1 cellular context compared by ENCODE assay signal in the genomic region with DNA sequence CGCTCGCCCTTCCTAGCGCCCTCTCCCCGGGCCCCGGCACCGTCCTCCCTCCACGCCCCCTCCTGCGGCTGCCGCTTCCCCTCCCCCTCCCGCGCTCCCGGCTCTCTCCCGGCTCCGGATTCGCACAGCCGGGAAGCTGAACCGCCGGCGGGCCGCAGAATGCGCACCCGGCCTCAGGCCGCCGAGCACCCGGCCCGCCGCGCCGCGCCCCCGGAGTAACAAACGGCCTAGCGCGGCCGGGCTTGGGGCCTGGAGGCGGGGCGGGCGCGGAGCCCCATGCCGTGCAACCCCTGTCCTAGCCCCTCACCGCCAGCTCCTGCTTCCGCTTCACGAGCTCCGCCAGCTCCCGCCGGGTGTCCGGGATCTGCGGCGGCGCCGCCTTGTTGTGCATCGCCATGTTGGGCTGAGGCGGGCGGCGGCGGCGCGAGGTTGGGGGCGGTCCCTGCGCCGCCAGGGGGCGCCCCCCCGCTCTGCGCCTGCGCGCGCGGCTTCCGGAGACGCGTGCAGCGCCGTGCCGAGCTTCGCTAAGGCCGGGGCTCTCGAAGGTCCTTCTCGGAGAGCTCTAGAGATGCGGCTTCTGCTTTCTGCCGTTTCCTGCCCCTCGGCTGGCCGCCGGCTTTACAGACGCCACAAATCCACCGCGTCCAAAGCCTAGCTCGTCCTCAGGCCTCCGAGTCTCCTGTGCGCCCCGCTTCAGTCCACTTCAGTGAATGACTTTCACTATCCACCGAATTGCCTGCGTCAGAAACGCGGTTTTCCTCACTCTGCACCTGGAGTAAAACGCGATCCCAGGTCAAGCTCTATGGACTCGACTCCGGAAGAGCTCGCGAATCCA.
TF ChIP-seq lines count a peak whose summit lies in the region.

A gene (minus strand): TSS at position 417 of the 835 bp plus-strand sequence. CDS start 20 bp downstream, at position 397.

TF ChIP-seq in IMR-90, 13 proteins besides CTCF, POLR2A, EP300 and RAD21 (continued from another document):
- TF ChIP-seq CHD1 (IDR thresholded peaks at IDR 0.05; ENCODE audit: low read depth, low read length) = no peak
- TF ChIP-seq, protein P1, sequence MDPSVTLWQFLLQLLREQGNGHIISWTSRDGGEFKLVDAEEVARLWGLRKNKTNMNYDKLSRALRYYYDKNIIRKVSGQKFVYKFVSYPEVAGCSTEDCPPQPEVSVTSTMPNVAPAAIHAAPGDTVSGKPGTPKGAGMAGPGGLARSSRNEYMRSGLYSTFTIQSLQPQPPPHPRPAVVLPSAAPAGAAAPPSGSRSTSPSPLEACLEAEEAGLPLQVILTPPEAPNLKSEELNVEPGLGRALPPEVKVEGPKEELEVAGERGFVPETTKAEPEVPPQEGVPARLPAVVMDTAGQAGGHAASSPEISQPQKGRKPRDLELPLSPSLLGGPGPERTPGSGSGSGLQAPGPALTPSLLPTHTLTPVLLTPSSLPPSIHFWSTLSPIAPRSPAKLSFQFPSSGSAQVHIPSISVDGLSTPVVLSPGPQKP (IDR thresholded peaks at IDR 0.05; ENCODE audit: borderline replicate concordance, low read depth, low read length) = no peak
- TF ChIP-seq, protein P2, sequence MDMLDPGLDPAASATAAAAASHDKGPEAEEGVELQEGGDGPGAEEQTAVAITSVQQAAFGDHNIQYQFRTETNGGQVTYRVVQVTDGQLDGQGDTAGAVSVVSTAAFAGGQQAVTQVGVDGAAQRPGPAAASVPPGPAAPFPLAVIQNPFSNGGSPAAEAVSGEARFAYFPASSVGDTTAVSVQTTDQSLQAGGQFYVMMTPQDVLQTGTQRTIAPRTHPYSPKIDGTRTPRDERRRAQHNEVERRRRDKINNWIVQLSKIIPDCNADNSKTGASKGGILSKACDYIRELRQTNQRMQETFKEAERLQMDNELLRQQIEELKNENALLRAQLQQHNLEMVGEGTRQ (IDR thresholded peaks at IDR 0.05; ENCODE audit: low read depth, low read length) = 0 out of 2 replicates have a peak, but pooled peaks have one; percentile 4
- TF ChIP-seq MAFK (IDR thresholded peaks at IDR 0.05; ENCODE audit: low read depth, low read length) = no peak
- peak; percentile 31; the same call in 1 of the 2 replicates for TF ChIP-seq SMC3 (IDR thresholded peaks at IDR 0.05; ENCODE audit: low read depth, low read length)
- no peak for TF ChIP-seq NFE2L2 (IDR thresholded peaks at IDR 0.05; ENCODE audit: low read depth, low read length)
- no peak for TF ChIP-seq RCOR1 (IDR thresholded peaks at IDR 0.05; ENCODE audit: insufficient replicate concordance, low read length)
- no peak; the same call in 1 of the 2 replicates for TF ChIP-seq FOS (IDR thresholded peaks at IDR 0.05; ENCODE audit: low read depth, low read length)
- TF ChIP-seq MAZ (IDR thresholded peaks at IDR 0.05; ENCODE audit: borderline replicate concordance, low read depth, low read length) = peak; percentile 79; the same call in 1 of the 2 replicates
